1 cellular context compared by ENCODE assay signal in the genomic region with DNA sequence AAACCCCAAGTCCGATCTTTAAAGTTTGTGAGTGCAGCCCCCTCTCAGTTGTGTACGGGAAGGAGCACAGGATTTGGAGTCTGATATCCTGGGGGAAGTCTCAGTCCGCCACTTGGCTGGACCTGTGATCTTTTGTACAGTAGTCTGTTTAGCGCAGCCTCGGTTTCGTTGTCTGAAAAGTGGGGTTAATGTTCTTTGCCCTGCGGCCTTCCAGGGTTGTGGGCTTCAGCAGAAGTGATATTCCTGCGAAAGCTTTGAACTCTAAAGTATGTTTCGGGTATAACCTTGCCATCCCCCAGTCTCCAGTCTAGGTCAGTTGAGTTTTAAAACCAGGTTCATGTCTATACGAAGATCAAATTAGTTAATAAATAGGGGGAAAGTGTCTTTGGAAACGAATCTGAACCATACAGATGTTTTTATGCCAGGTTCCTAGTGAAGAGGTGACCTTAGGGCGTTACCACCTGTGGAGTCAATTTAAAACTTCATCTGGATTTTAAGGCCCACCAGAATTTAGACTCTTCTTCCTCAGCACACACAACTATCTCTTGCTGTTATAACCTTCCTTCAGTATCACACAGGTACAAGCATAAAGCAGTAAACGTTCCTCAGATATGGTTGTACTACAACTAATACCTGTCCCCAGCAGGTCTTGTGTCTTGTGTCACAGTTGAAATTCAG.
TF ChIP-seq lines count a peak whose summit lies in the region.

No MANE protein-coding gene starts in this region.

TF ChIP-seq in HEK293, 187 proteins besides CTCF, POLR2A, EP300 and RAD21 (continued from another document):
- TF ChIP-seq, protein P1, sequence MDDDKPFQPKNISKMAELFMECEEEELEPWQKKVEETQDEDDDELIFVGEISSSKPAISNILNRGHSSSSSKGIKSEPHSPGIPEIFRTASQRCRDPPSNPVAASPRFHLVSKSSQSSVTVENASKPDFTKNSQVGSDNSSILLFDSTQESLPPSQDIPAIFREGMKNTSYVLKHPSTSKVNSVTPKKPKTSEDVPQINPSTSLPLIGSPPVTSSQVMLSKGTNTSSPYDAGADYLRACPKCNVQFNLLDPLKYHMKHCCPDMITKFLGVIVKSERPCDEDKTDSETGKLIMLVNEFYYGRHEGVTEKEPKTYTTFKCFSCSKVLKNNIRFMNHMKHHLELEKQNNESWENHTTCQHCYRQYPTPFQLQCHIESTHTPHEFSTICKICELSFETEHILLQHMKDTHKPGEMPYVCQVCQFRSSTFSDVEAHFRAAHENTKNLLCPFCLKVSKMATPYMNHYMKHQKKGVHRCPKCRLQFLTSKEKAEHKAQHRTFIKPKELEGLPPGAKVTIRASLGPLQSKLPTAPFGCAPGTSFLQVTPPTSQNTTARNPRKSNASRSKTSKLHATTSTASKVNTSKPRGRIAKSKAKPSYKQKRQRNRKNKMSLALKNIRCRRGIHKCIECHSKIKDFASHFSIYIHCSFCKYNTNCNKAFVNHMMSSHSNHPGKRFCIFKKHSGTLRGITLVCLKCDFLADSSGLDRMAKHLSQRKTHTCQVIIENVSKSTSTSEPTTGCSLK (tag by site-specific recombination; IDR thresholded peaks at IDR 0.05) = no peak
- TF ChIP-seq ZNF548 (tag by site-specific recombination; IDR thresholded peaks at IDR 0.05) = peak; percentile 68; the same call in 1 of the 2 replicates
- no peak for TF ChIP-seq ZNF792 (tag by site-specific recombination; IDR thresholded peaks at IDR 0.05)
